In genomic region chrX:48911407-48912182, GRCh38 we compare ENCODE assay signal across 8 cellular contexts. TPM values are rescaled to one million over a fixed set of nuclear protein-coding genes. Genes with fewer than 3 reads are reported as not detected.
DNase-seq lines count a peak whose midpoint lies in the region; ATAC-seq and TF ChIP-seq lines count a peak whose summit lies in the region.

SLC35A2 (minus strand) TSS chrX:48911646; CDS start chrX:48911636, 10 bp downstream.

- TF ChIP-seq POLR2A in heart left ventricle (IDR thresholded peaks at IDR 0.05) = peak in 1 of 2 donors; percentile 58

- H3K36me3 ChIP-seq in adipocyte (ENCODE audit: control insufficient read depth, insufficient read depth, low read length, severe bottlenecking) (no peaks in the 10 kb centered on the region), heart left ventricle (peaks cover 0 to 21% (median 0%) of the 10 kb centered on the region in 9 donors)

- H3K9ac ChIP-seq in adipocyte (ENCODE audit: low read length) = peak within 1 kb of the TSS; percentile 86

- H3K4me3 Mint-ChIP-seq in type B pancreatic cell = peak within 1 kb of the TSS; percentile 94

- no peaks in the 10 kb centered on the region for H3K27me3 ChIP-seq in adipocyte (replicated peaks; ENCODE audit: control insufficient read depth, insufficient read depth, low read length)
- H3K27me3 ChIP-seq in heart left ventricle = no peaks in the 10 kb centered on the region

- H3K4me1 Mint-ChIP-seq in type B pancreatic cell (ENCODE audit: unreplicated experiment) = peaks cover 13% of the 10 kb centered on the region

- no peaks in the 10 kb centered on the region for H3K9me3 Mint-ChIP-seq in type B pancreatic cell

- no peaks in the 10 kb centered on the region for H3K27me3 Mint-ChIP-seq in type B pancreatic cell

- H3K27ac ChIP-seq in heart left ventricle = peak within 1 kb of the TSS in 11 of 12 donors; percentile 31 to 82 (median 76)

- peak; percentile 83 for ATAC-seq in HG02759 (IDR thresholded peaks at IDR 0.05; ENCODE audit: unreplicated experiment)
- ATAC-seq in heart left ventricle = peak; percentile 57 to 94 (median 89)

- H3K4me1 ChIP-seq in adipocyte (ENCODE audit: control insufficient read depth, insufficient read depth, low read length) = no peaks in the 10 kb centered on the region
- H3K4me1 ChIP-seq in heart left ventricle = peaks cover 0 to 12% (median 5%) of the 10 kb centered on the region in 12 donors

- H3K9me3 ChIP-seq in adipocyte (ENCODE audit: control insufficient read depth, low read length) = no peaks in the 10 kb centered on the region
- peaks cover 0 to 7% (median 0%) of the 10 kb centered on the region in 12 donors for H3K9me3 ChIP-seq in heart left ventricle

- peak within 1 kb of the TSS; percentile 97 for H3K27ac Mint-ChIP-seq in type B pancreatic cell

- intact Hi-C loops in heart left ventricle (cut with DNase I) = loop anchor here in 1 of 10 donors (10.0 kb wide), 2 partner anchors 107 to 237 kb away; partner anchors contain the start of gene HDAC6

- peak within 1 kb of the TSS; percentile 89 for H3K4me3 ChIP-seq in adipocyte (ENCODE audit: low read length)
- peak within 1 kb of the TSS; percentile 24 to 91 (median 70) for H3K4me3 ChIP-seq in heart left ventricle

- peaks cover 10% of the 10 kb centered on the region for H3K36me3 Mint-ChIP-seq in type B pancreatic cell

- no peak for TF ChIP-seq CTCF in GM10266 (IDR thresholded peaks at IDR 0.05; ENCODE audit: control insufficient read depth, insufficient read depth, low read depth, missing control alignments)
- TF ChIP-seq CTCF in heart left ventricle (IDR thresholded peaks at IDR 0.05) = no peak
- no peak for TF ChIP-seq CTCF in type B pancreatic cell (conservative IDR thresholded peaks at IDR 0.05)

- DNase-seq in GM10266 (ENCODE audit: extremely low spot score) (peak; percentile 63), NCI-H1694 (lab: John Stamatoyannopoulos, UW) (peak; percentile 80), T-helper 1 cell (peak; percentile 71 to 88 (median 82)), adipocyte (ENCODE audit: low read depth) (peak; percentile 82), heart left ventricle (peak; percentile 78 to 88 (median 84)), pons (ENCODE audit: low spot score) (peak; percentile 61), type B pancreatic cell (ENCODE audit: extremely low spot score, unreplicated experiment) (peak; percentile 79)

- 0 to 40% (median 20%) methylated on average over 55 to 60 of the region's 60 CpGs for WGBS in heart left ventricle, 4 donors

RNA-seq across cellular contexts. Expression of gene SLC35A2, which starts in this region (rescaled TPM):
- total RNA-seq in heart left ventricle (10 to 100 TPM; 10.5 to 23.3 (median 14.4) TPM), type B pancreatic cell (ENCODE audit: low replicate concordance) (33.3 and 79.0 TPM in 2 replicates)
- 10 to 100 TPM in 1 of 2 donors, 1 to 10 TPM in 1; 6.1 to 28.5 TPM for polyA plus RNA-seq in heart left ventricle

Comparison
In these comparisons a context has a peak if more than half of its experiments do, and no peak if none do; other contexts are left out.
1. Peak in every context shown above with its lines: DNase-seq, ATAC-seq, H3K4me3 ChIP-seq and H3K27ac ChIP-seq.